In genomic region chr11:125063429-125064043, GRCh38 we compare ENCODE assay signal across 8 cellular contexts. TPM values are rescaled to one million over a fixed set of nuclear protein-coding genes. Genes with fewer than 3 reads are reported as not detected.
A peak's percentile ranks its signal among the peaks of the same experiment; 100 is the strongest.
DNase-seq lines count a peak whose midpoint lies in the region; ATAC-seq and TF ChIP-seq lines count a peak whose summit lies in the region.

No MANE protein-coding gene starts in this region.

- H3K9me3 ChIP-seq in A673 (ENCODE audit: low read depth, low read length, poor library complexity, severe bottlenecking) (no peaks in the 10 kb centered on the region), iPS-20b (ENCODE audit: insufficient read depth, low read depth, low read length) (no peaks in the 10 kb centered on the region), spleen (no peaks in the 10 kb centered on the region)

- no peaks in the 10 kb centered on the region for H3K9me3 Mint-ChIP-seq in activated naive CD8-positive, alpha-beta T cell treated with anti-CD3 and anti-CD28 coated beads, Interleukin-2, amount 50 U/mL, for 24 hours

- intact Hi-C loops in A673 (cut with micrococcal nuclease; ENCODE audit: unreplicated experiment) (no loop called here), spleen (cut with DNase I; ENCODE audit: low total_unique reads) (no loop called here)

- CTCF ChIA-PET in A673 (lab: Charles Lee): no interaction called here

- no peak overlapping the region; the same call in 1 of the 2 replicates for H3K9ac ChIP-seq in iPS-20b (ENCODE audit: low read depth, low read length)

- H3K4me1 ChIP-seq in A673 (ENCODE audit: insufficient read depth, low read length, poor library complexity, severe bottlenecking) (no peaks in the 10 kb centered on the region), iPS-20b (ENCODE audit: insufficient read depth, low read length) (no peaks in the 10 kb centered on the region), spleen (peaks cover 0 to 41% (median 15%) of the 10 kb centered on the region in 6 donors)

- H3K4me3 ChIP-seq in A673 (ENCODE audit: low read depth, low read length, poor library complexity, severe bottlenecking) (peak overlapping the region; percentile 38), iPS-20b (ENCODE audit: low read length) (peak overlapping the region; percentile 80), spleen (peak overlapping the region; percentile 46 to 78 (median 56))

- H3K36me3 ChIP-seq in A673 (ENCODE audit: insufficient read depth, low read length, poor library complexity, severe bottlenecking) (no peaks in the 10 kb centered on the region), iPS-20b (ENCODE audit: insufficient read depth, low read depth, low read length) (no peaks in the 10 kb centered on the region), spleen (no peaks in the 10 kb centered on the region)

- H3K27me3 Mint-ChIP-seq in activated naive CD8-positive, alpha-beta T cell treated with anti-CD3 and anti-CD28 coated beads, Interleukin-2, amount 50 U/mL, for 24 hours: peaks cover 43% of the 10 kb centered on the region

- H3K4me3 Mint-ChIP-seq in activated naive CD8-positive, alpha-beta T cell treated with anti-CD3 and anti-CD28 coated beads, Interleukin-2, amount 50 U/mL, for 24 hours: peak overlapping the region; percentile 28

- no TSS peak for BruUV-seq in A673 (replicated peaks; lab: Mats Ljungman, UMichigan)

- ATAC-seq in GM18907 (IDR thresholded peaks at IDR 0.05; ENCODE audit: unreplicated experiment) (peak; percentile 42), HG03103 (IDR thresholded peaks at IDR 0.05; ENCODE audit: low read depth, unreplicated experiment) (peak; percentile 26)
- peak; percentile 5 for ATAC-seq in activated naive CD8-positive, alpha-beta T cell treated with anti-CD3 and anti-CD28 coated beads, Interleukin-2, amount 50 U/mL, for 24 hours

- POLR2A ChIA-PET in A673 (lab: Charles Lee; ENCODE audit: low non-redundant PET): no interaction called here

- no peak overlapping the region for H3K27ac ChIP-seq in A673 (ENCODE audit: low read depth, low read length, poor library complexity, severe bottlenecking)
- no peak overlapping the region for H3K27ac ChIP-seq in iPS-20b (ENCODE audit: low read length)
- H3K27ac ChIP-seq in spleen: peak overlapping the region; percentile 27 to 92 (median 84)

- H3K27ac Mint-ChIP-seq in activated naive CD8-positive, alpha-beta T cell treated with anti-CD3 and anti-CD28 coated beads, Interleukin-2, amount 50 U/mL, for 24 hours: no peak overlapping the region

- H3K36me3 Mint-ChIP-seq in activated naive CD8-positive, alpha-beta T cell treated with anti-CD3 and anti-CD28 coated beads, Interleukin-2, amount 50 U/mL, for 24 hours (ENCODE audit: low read depth): no peaks in the 10 kb centered on the region

- H3K27me3 ChIP-seq in A673 (replicated peaks; ENCODE audit: insufficient read depth, low read depth, low read length, poor library complexity) (peaks cover 64% of the 10 kb centered on the region), iPS-20b (ENCODE audit: insufficient read depth, low read length) (peaks cover 59% of the 10 kb centered on the region), spleen (replicated peaks in 1 of 7) (peaks cover 0 to 28% (median 0%) of the 10 kb centered on the region in 7 donors)

- TF ChIP-seq CTCF in A673 (conservative IDR thresholded peaks at IDR 0.05; ENCODE audit: low read depth, low read length) (no peak), spleen (IDR thresholded peaks at IDR 0.05 in 8 of 11, conservative IDR thresholded peaks at IDR 0.05 in 3 of 11) (no peak)

- no peak for DNase-seq in A673 (ENCODE audit: low spot score)
- DNase-seq in activated naive CD8-positive, alpha-beta T cell treated with anti-CD3 and anti-CD28 coated beads, Interleukin-2, amount 50 U/mL, for 24 hours: no peak
- DNase-seq in spleen: peak; percentile 76
- DNase-seq in LoVo (ENCODE audit: low spot score): no peak
- no peak for DNase-seq in COLO829 (ENCODE audit: low spot score)

- 5 to 15% (median 8%) methylated on average over 24 to 38 of the region's 38 CpGs for WGBS in spleen, 5 donors

- TF ChIP-seq POLR2A in spleen (IDR thresholded peaks at IDR 0.05): no peak

- peaks cover 20% of the 10 kb centered on the region for H3K4me1 Mint-ChIP-seq in activated naive CD8-positive, alpha-beta T cell treated with anti-CD3 and anti-CD28 coated beads, Interleukin-2, amount 50 U/mL, for 24 hours

RNA-seq across cellular contexts. Expression of gene SLC37A2, which starts 0.4 kb away (rescaled TPM):
- 0.26 TPM in 1 of 2 replicates, not detected in the other for total RNA-seq in A673 (2021)
- 10 to 100 TPM; 37.1 to 85.7 (median 59.0) TPM for total RNA-seq in spleen
- 10 to 100 TPM in 1 of 3 donors, 1 to 10 TPM in 2; 3.5 to 19.2 (median 6.6) TPM for polyA plus RNA-seq in spleen

RNA-seq across cellular contexts. Expression of gene TMEM218, which starts 47.9 kb away (rescaled TPM):
- total RNA-seq in A673 (2021) (28.8 and 32.5 TPM in 2 replicates), spleen (10 to 100 TPM; 12.0 to 23.1 (median 17.9) TPM)
- polyA plus RNA-seq in spleen: 10 to 100 TPM; 28.0 to 34.7 (median 30.1) TPM

Comparison
In these comparisons a context has a peak if more than half of its experiments do, and no peak if none do; other contexts are left out.
1. H3K27ac ChIP-seq: peak in spleen (8 of 8); none in A673 (single experiment) and iPS-20b (single experiment).
2. RNA of gene SLC37A2, which starts 0.4 kb away (total RNA-seq): 37.1 to 85.7 TPM in spleen; 0.26 TPM in A673; every median in the first group is over 10 times any median in the second.
3. Peak in every context shown above with its lines, with median percentiles within 50 percentile points of each other: H3K4me3 ChIP-seq and ATAC-seq.